Comparison of ENCODE assay signal across 16 cellular contexts in the genomic region with DNA sequence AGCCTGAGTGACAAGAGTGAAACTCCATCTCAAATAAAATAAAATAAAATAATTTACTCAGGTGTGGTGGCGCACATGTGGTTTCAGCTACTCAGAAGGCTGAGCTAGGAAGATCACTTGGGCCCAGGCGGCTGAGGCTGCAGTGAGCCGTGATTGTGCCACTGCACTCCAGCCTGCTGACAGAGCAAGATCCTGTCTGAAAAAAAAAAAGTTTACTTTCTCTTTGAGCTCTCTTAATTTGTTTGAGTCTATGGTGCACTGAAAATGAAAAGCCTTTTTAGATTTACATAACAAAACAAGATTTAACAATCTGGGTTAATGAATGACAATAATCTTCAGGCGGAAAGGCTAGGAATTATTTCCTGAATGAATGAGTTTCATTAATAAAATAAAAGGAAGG.
"Had no signal": no experiment of that assay in that cellular context is flagged by ENCODE, and none has a peak within 500 bp of the region (broad histone marks: within the 10 kb centered on the region; RNA-seq: fewer than 3 reads in every experiment).

No MANE protein-coding gene starts in this region.

- DNase-seq: activated CD4-positive, CD25-positive, alpha-beta regulatory T cell treated with anti-CD3 and anti-CD28 coated beads, Interleukin-2, amount 50 U/mL, for 72 hours; activated naive CD4-positive, alpha-beta T cell; activated naive CD8-positive, alpha-beta T cell treated with anti-CD3 and anti-CD28 coated beads, Interleukin-2, amount 10 ng/mL, durations not matched to agents 7 days and 5 days; cerebellar nuclear complex; effector memory CD4-positive, alpha-beta T cell; foreskin melanocyte; kidney glomerular epithelial cell; mammary epithelial cell; natural killer cell; stimulated activated naive CD8-positive, alpha-beta T cell treated with anti-CD3 and anti-CD28 coated beads, Interleukin-15, Interleukin-2, amounts not matched to agents 100 U/mL and 50 U/mL, for 24 hours; transverse colon had no signal

- H3K27me3 Mint-ChIP-seq: dendritic cell treated with granulocyte-macrophage colony-stimulating factor and Interleukin-4, amounts not matched to agents 40 ng/mL and 50 ng/mL, for 4 days had no signal

- H3K9me3 Mint-ChIP-seq: activated naive CD8-positive, alpha-beta T cell treated with anti-CD3 and anti-CD28 coated beads, Interleukin-2, amount 10 ng/mL, durations not matched to agents 7 days and 5 days; activated T-helper 1 cell treated with anti-CD3 and anti-CD28 coated beads, Interleukin-12 subunit alpha, Interleukin-12 subunit beta, Interleukin-2, Interleukin-4 antibody, amounts not matched to agents 30 ng/mL and 10 ng/mL and 1 ng/mL, durations not matched to agents 14 hours and 24 hours and 36 hours; dendritic cell treated with granulocyte-macrophage colony-stimulating factor and Interleukin-4, amounts not matched to agents 40 ng/mL and 50 ng/mL, for 4 days; natural killer cell; T-helper 2 cell treated with Interferon-gamma antibody and Interleukin-4, amounts not matched to agents 5 μg/mL and 100 μg/mL, for 36 hours had no signal

- H3K4me2 ChIP-seq: smooth muscle cell had no signal

- H3K27ac Mint-ChIP-seq: activated naive CD8-positive, alpha-beta T cell treated with anti-CD3 and anti-CD28 coated beads, Interleukin-2, amount 10 ng/mL, durations not matched to agents 7 days and 5 days; activated T-helper 1 cell treated with anti-CD3 and anti-CD28 coated beads, Interleukin-12 subunit alpha, Interleukin-12 subunit beta, Interleukin-2, Interleukin-4 antibody, amounts not matched to agents 30 ng/mL and 10 ng/mL and 1 ng/mL, durations not matched to agents 14 hours and 24 hours and 36 hours; natural killer cell; T-helper 2 cell treated with Interferon-gamma antibody and Interleukin-4, amounts not matched to agents 5 μg/mL and 100 μg/mL, for 36 hours had no signal

- H3K4me3 Mint-ChIP-seq: activated T-helper 1 cell treated with anti-CD3 and anti-CD28 coated beads, Interleukin-12 subunit alpha, Interleukin-12 subunit beta, Interleukin-2, Interleukin-4 antibody, amounts not matched to agents 30 ng/mL and 10 ng/mL and 1 ng/mL, durations not matched to agents 14 hours and 24 hours and 36 hours; natural killer cell; T-helper 2 cell treated with Interferon-gamma antibody and Interleukin-4, amounts not matched to agents 5 μg/mL and 100 μg/mL, for 36 hours had no signal

- H3K4me3 ChIP-seq: right atrium auricular region, smooth muscle cell, transverse colon had no signal

- H3K36me3 ChIP-seq: right atrium auricular region, transverse colon had no signal

- H3K36me3 Mint-ChIP-seq: activated naive CD8-positive, alpha-beta T cell treated with anti-CD3 and anti-CD28 coated beads, Interleukin-2, amount 10 ng/mL, durations not matched to agents 7 days and 5 days; natural killer cell had no signal

- ATAC-seq: natural killer cell; stimulated activated naive CD8-positive, alpha-beta T cell treated with anti-CD3 and anti-CD28 coated beads, Interleukin-15, Interleukin-2, amounts not matched to agents 100 U/mL and 50 U/mL, for 24 hours had no signal

- H3K9me3 ChIP-seq: right atrium auricular region, transverse colon had no signal

- H3K27ac ChIP-seq: right atrium auricular region had no signal

- H3K27me3 ChIP-seq: right atrium auricular region, transverse colon had no signal
